In the genomic region with DNA sequence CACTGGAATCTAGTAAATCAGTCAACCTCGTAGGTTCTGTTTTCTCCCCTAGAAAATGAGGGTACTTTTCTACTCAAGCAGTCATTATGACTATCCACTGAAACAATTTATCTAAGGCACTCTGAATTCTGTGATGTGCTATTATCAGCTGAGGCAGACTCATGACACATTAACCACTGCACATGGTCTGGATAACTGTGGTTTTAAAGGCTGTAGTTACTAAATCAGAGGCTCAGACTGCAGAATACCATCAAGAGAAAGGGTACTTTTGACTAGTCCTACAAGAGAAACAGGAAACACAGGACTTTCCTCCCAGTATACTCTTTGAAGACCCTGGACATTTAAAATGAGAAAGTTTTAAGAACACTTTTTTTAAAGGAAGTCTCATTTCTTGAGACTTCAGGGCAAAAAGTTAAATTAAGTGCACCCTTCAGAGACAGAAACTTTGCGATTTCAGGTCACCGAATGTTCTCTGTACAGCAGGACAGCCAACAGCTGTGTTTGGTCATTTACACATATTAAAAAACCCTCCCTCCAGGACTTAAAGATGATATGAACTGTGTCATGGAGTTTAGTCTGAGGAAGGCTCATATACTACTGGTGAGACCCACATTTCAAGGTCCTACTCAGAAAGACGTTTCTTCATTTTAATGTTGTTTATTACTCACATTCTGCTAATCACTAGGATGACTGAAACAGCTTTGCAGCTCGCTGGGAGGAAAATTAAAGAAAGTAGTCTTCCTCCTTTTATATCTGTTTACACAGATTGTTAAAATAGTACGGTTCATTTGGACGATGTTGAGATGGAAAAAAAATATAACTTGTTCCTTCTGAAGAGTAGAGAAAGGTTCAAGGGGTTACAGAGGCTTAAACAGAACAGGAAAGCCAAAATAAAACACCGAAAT, we compare ENCODE assay signal across 8 cellular contexts.
A peak's percentile ranks its signal among the peaks of the same experiment; 100 is the strongest.
DNase-seq lines count a peak whose midpoint lies in the region; ATAC-seq and TF ChIP-seq lines count a peak whose summit lies in the region.

No MANE protein-coding gene starts in this region.

- no peaks in the 10 kb centered on the region for H3K27me3 ChIP-seq in neutrophil

- peaks cover 15% of the 10 kb centered on the region for H3K36me3 ChIP-seq in neutrophil

- peak; percentile 69 for ATAC-seq in GM18519 (IDR thresholded peaks at IDR 0.05; ENCODE audit: low FRiP score, unreplicated experiment)
- ATAC-seq in HG03520 (IDR thresholded peaks at IDR 0.05; ENCODE audit: unreplicated experiment) = peak; percentile 64
- ATAC-seq in GM19328 (IDR thresholded peaks at IDR 0.05; ENCODE audit: unreplicated experiment) = no peak

- no peak overlapping the region for H3K4me3 ChIP-seq in astrocyte of the spinal cord (ENCODE audit: low read depth, low read length)
- no peak overlapping the region for H3K4me3 ChIP-seq in neutrophil (ENCODE audit: low read depth in 1 of 2, low read length in 1 of 2)

- no peak for TF ChIP-seq CTCF in astrocyte of the spinal cord (IDR thresholded peaks at IDR 0.05; ENCODE audit: low read depth, low read length)
- no peak for TF ChIP-seq CTCF in neutrophil (IDR thresholded peaks at IDR 0.05)

- in situ Hi-C loops in astrocyte of the spinal cord (cut with HindIII; ENCODE audit: low sequenced_read_pairs) = no loop called here

- no peaks in the 10 kb centered on the region for H3K9me3 ChIP-seq in neutrophil

- TF ChIP-seq POLR2A in erythroblast (IDR thresholded peaks at IDR 0.05; ENCODE audit: low read length) = no peak

- peak overlapping the region; percentile 32 for H3K27ac ChIP-seq in neutrophil

- DNase-seq in astrocyte of the spinal cord (ENCODE audit: low read depth, low spot score) (peak; percentile 96), SKM-1 treated with dmso at 0.1 percent for 144 hours (lab: John Stamatoyannopoulos, UW; ENCODE audit: unreplicated experiment) (no peak), erythroblast (lab: John Stamatoyannopoulos, UW) (no peak), DMS79 (lab: John Stamatoyannopoulos, UW) (no peak)

- H3K4me1 ChIP-seq in neutrophil (ENCODE audit: control insufficient read depth in 1 of 2, insufficient read depth in 1 of 2, low read depth in 1 of 2, low read length in 1 of 2) = peaks cover 21 to 30% of the 10 kb centered on the region in 2 experiments
